In genomic region chr12:12182926-12183325, GRCh38 we compare ENCODE assay signal across 11 cellular contexts.
A peak's percentile ranks its signal among the peaks of the same experiment; 100 is the strongest.
DNase-seq lines count a peak whose midpoint lies in the region; ATAC-seq, FAIRE-seq and TF ChIP-seq lines count a peak whose summit lies in the region.
"Had no signal": no experiment of that assay in that cellular context is flagged by ENCODE, and none has a peak within 500 bp of the region (broad histone marks: within the 10 kb centered on the region; RNA-seq: fewer than 3 reads in every experiment).

No MANE protein-coding gene starts in this region.

- no peak overlapping the region for H3K4me3 Mint-ChIP-seq in activated naive CD8-positive, alpha-beta T cell treated with anti-CD3 and anti-CD28 coated beads, Interleukin-2, amount 50 U/mL, for 24 hours
- H3K4me3 Mint-ChIP-seq: central memory CD8-positive, alpha-beta T cell had no signal

- H3K79me2 ChIP-seq in mammary epithelial cell (ENCODE audit: insufficient read depth, low read length) (no peaks in the 10 kb centered on the region), smooth muscle cell (ENCODE audit: low read depth) (peaks cover under 1% of the 10 kb centered on the region)

- H4K20me1 ChIP-seq in mammary epithelial cell (ENCODE audit: insufficient read depth, low read length) (no peaks in the 10 kb centered on the region), smooth muscle cell (ENCODE audit: low read depth) (peaks cover 43% of the 10 kb centered on the region)

- POLR2A ChIA-PET in A549 (lab: Yijun Ruan, JAX) = no interaction called here

- H3K9me3 ChIP-seq in A549 = no peaks in the 10 kb centered on the region
- no peaks in the 10 kb centered on the region for H3K9me3 ChIP-seq in MG63
- no peaks in the 10 kb centered on the region for H3K9me3 ChIP-seq in mammary epithelial cell (replicated peaks; ENCODE audit: insufficient read depth, low read length)
- no peaks in the 10 kb centered on the region for H3K9me3 ChIP-seq in mesenchymal stem cell (ENCODE audit: control insufficient read depth, low read length)
- no peaks in the 10 kb centered on the region for H3K9me3 ChIP-seq in smooth muscle cell (replicated peaks; ENCODE audit: low read depth)

- H3K9ac ChIP-seq in mammary epithelial cell (ENCODE audit: insufficient read depth, low read length) = no peak overlapping the region
- H3K9ac ChIP-seq in mesenchymal stem cell (ENCODE audit: low read length) = peak overlapping the region; percentile 13
- no peak overlapping the region for H3K9ac ChIP-seq in smooth muscle cell (ENCODE audit: low read depth)

- H3K27ac ChIP-seq in A549 (peak overlapping the region in 1 of 2 experiments; percentile 23; a peak in 2 of 6 replicates), mammary epithelial cell (ENCODE audit: insufficient read depth, low read depth, low read length) (no peak overlapping the region), mesenchymal stem cell (ENCODE audit: low read length, poor library complexity, severe bottlenecking) (no peak overlapping the region), smooth muscle cell (ENCODE audit: low read depth) (no peak overlapping the region)

- TF ChIP-seq CTCF in A549 (IDR thresholded peaks at IDR 0.05) (no peak), mammary epithelial cell (conservative IDR thresholded peaks at IDR 0.05 in 1 of 2, IDR thresholded peaks at IDR 0.05 in 1 of 2; ENCODE audit: extremely low read depth in 1 of 2, insufficient read depth in 1 of 2, low read depth in 1 of 2, low read length in 2 of 2) (no peak), smooth muscle cell (IDR thresholded peaks at IDR 0.05; ENCODE audit: borderline replicate concordance, insufficient read depth, poor library complexity, severe bottlenecking) (no peak)

- H3K27me3 ChIP-seq in MG63 = no peaks in the 10 kb centered on the region
- H3K27me3 ChIP-seq in mammary epithelial cell (ENCODE audit: insufficient read depth, low read length) = no peaks in the 10 kb centered on the region
- no peaks in the 10 kb centered on the region for H3K27me3 ChIP-seq in mesenchymal stem cell (ENCODE audit: control insufficient read depth in 1 of 2, insufficient read depth in 1 of 2, low read length in 2 of 2)
- H3K27me3 ChIP-seq in smooth muscle cell (ENCODE audit: low read depth) = no peaks in the 10 kb centered on the region

- ATAC-seq in A549 = peak in 1 of 2 experiments; percentile 37; a peak in 2 of 6 replicates
- ATAC-seq in activated naive CD8-positive, alpha-beta T cell treated with anti-CD3 and anti-CD28 coated beads, Interleukin-2, amount 50 U/mL, for 24 hours = no peak

- H3K27ac Mint-ChIP-seq in activated naive CD8-positive, alpha-beta T cell treated with anti-CD3 and anti-CD28 coated beads, Interleukin-2, amount 50 U/mL, for 24 hours = no peak overlapping the region

- no peak overlapping the region for H4K91ac ChIP-seq in mesenchymal stem cell (ENCODE audit: low read length)

- H2BK15ac ChIP-seq in mesenchymal stem cell (ENCODE audit: low read depth, poor library complexity, severe bottlenecking) = no peak overlapping the region

- H3K27me3 Mint-ChIP-seq in activated naive CD8-positive, alpha-beta T cell treated with anti-CD3 and anti-CD28 coated beads, Interleukin-2, amount 50 U/mL, for 24 hours = peaks cover 15% of the 10 kb centered on the region

- H2BK12ac ChIP-seq in mesenchymal stem cell (ENCODE audit: low read length in 2 of 2) = no peak overlapping the region

- no peak for DNase-seq in A549 (ENCODE audit: low read depth in 1 of 2, low spot score in 1 of 2)
- peak; percentile 66 for DNase-seq in MG63
- DNase-seq in mammary epithelial cell = peak; percentile 15
- DNase-seq in mesenchymal stem cell = peak; percentile 44
- no peak for DNase-seq in activated effector memory CD4-positive, alpha-beta T cell treated with anti-CD3 and anti-CD28 coated beads, Interleukin-2, amount 50 U/mL, for 16 hours
- DNase-seq in activated naive CD8-positive, alpha-beta T cell treated with anti-CD3 and anti-CD28 coated beads, Interleukin-2, amount 50 U/mL, for 24 hours = no peak
- DNase-seq in NCI-H2171 treated with DMSO at 0.1 percent for 48 hours (lab: John Stamatoyannopoulos, UW) = no peak
- no peak for DNase-seq in smooth muscle cell (lab: John Stamatoyannopoulos, UW; ENCODE audit: unreplicated experiment)
- DNase-seq: activated CD8-positive, alpha-beta memory T cell treated with anti-CD3 and anti-CD28 coated beads, Interleukin-2, amount 50 U/mL, for 48 hours; NCI-H1436 treated with DMSO at 0.1 percent for 48 hours had no signal

- H3K36me3 ChIP-seq in MG63 = peaks cover 13% of the 10 kb centered on the region
- H3K36me3 ChIP-seq in mammary epithelial cell (ENCODE audit: insufficient read depth, low read length) = peaks cover 3% of the 10 kb centered on the region
- H3K36me3 ChIP-seq in mesenchymal stem cell (ENCODE audit: control insufficient read depth in 1 of 2, insufficient read depth in 2 of 2, low read depth in 1 of 2, low read length in 2 of 2) = peaks cover 0 to 4% of the 10 kb centered on the region in 2 experiments
- H3K36me3 ChIP-seq in smooth muscle cell (ENCODE audit: low read depth) = no peaks in the 10 kb centered on the region

- peaks cover 60% of the 10 kb centered on the region for H3K4me1 ChIP-seq in A549
- peaks cover 15% of the 10 kb centered on the region for H3K4me1 ChIP-seq in mammary epithelial cell (ENCODE audit: insufficient read depth, low read length)
- no peaks in the 10 kb centered on the region for H3K4me1 ChIP-seq in mesenchymal stem cell (ENCODE audit: control insufficient read depth, insufficient read depth, low read depth, low read length)
- peaks cover 7% of the 10 kb centered on the region for H3K4me1 ChIP-seq in smooth muscle cell (ENCODE audit: low read depth)

- H3K9me3 Mint-ChIP-seq in activated naive CD8-positive, alpha-beta T cell treated with anti-CD3 and anti-CD28 coated beads, Interleukin-2, amount 50 U/mL, for 24 hours = no peaks in the 10 kb centered on the region
- H3K9me3 Mint-ChIP-seq: central memory CD8-positive, alpha-beta T cell had no signal

- H3K4me2 ChIP-seq in A549 (peak overlapping the region; percentile 23), mammary epithelial cell (ENCODE audit: insufficient read depth, low read depth, low read length) (no peak overlapping the region), mesenchymal stem cell (ENCODE audit: low read length, poor library complexity, severe bottlenecking) (no peak overlapping the region), smooth muscle cell (no peak overlapping the region)

- H3K18ac ChIP-seq in mesenchymal stem cell (ENCODE audit: low read depth in 1 of 2, low read length in 2 of 2) = no peak overlapping the region

- intact Hi-C loops in mammary epithelial cell (cut with micrococcal nuclease) = no loop called here

- FAIRE-seq in A549 (lab: Jason Lieb, UNC) = no peak

- H2BK120ac ChIP-seq in mesenchymal stem cell (ENCODE audit: low read depth, low read length) = no peak overlapping the region

- no peak for TF ChIP-seq POLR2A in A549 (IDR thresholded peaks at IDR 0.05; ENCODE audit: low read length)

- H3K14ac ChIP-seq in mesenchymal stem cell (ENCODE audit: low read length in 2 of 2) = no peak overlapping the region

- H2BK5ac ChIP-seq in mesenchymal stem cell (ENCODE audit: low read depth, low read length, poor library complexity, severe bottlenecking) = no peak overlapping the region

- no TSS peak for BruUV-seq in mammary epithelial cell (replicated peaks; lab: Mats Ljungman, UMichigan)

- TF ChIP-seq EP300 in A549 (IDR thresholded peaks at IDR 0.05) = no peak

- H3K36me3 Mint-ChIP-seq in activated naive CD8-positive, alpha-beta T cell treated with anti-CD3 and anti-CD28 coated beads, Interleukin-2, amount 50 U/mL, for 24 hours (ENCODE audit: low read depth) = peaks cover 3% of the 10 kb centered on the region

- no peak overlapping the region for H2AK5ac ChIP-seq in mesenchymal stem cell (ENCODE audit: low read length, severe bottlenecking)

- no peak for TF ChIP-seq RAD21 in A549 (conservative IDR thresholded peaks at IDR 0.05 in 1 of 2, IDR thresholded peaks at IDR 0.05 in 1 of 2)

- CTCF ChIA-PET in A549 (lab: Yijun Ruan, JAX) (interaction anchor here (0.9 to 1.9 kb wide), 5 partner anchors 15 to 84 kb away, joined by 3 to 6 read pairs (median 3); partner anchors contain the start of gene LRP6), mammary epithelial cell (lab: Charles Lee; ENCODE audit: low non-redundant PET) (no interaction called here)

- in situ Hi-C loops in mammary epithelial cell (cut with MboI; ENCODE audit: low sequenced_read_pairs in 2 of 2) = no loop called here

- H3K4ac ChIP-seq in mesenchymal stem cell (ENCODE audit: low read depth in 1 of 2, low read length in 2 of 2) = no peak overlapping the region

- no peak overlapping the region for H4K8ac ChIP-seq in mesenchymal stem cell (ENCODE audit: low read length)

- H2AFZ ChIP-seq in mammary epithelial cell (ENCODE audit: low read depth, low read length) (no peak overlapping the region), mesenchymal stem cell (ENCODE audit: low read depth, low read length) (no peak overlapping the region), smooth muscle cell (ENCODE audit: low read depth) (no peak overlapping the region)

- H3K23ac ChIP-seq in mesenchymal stem cell (ENCODE audit: low read length in 2 of 2) = no peak overlapping the region

- dilution Hi-C loops in mammary epithelial cell (cut with HindIII; ENCODE audit: low sequenced_read_pairs) = no loop called here

- no peaks in the 10 kb centered on the region for H3K4me1 Mint-ChIP-seq in activated naive CD8-positive, alpha-beta T cell treated with anti-CD3 and anti-CD28 coated beads, Interleukin-2, amount 50 U/mL, for 24 hours
- H3K4me1 Mint-ChIP-seq: central memory CD8-positive, alpha-beta T cell had no signal

- no peak overlapping the region for H3K4me3 ChIP-seq in A549
- no peak overlapping the region for H3K4me3 ChIP-seq in MG63
- no peak overlapping the region for H3K4me3 ChIP-seq in mammary epithelial cell (replicated peaks in 1 of 3; ENCODE audit: insufficient read depth in 1 of 3, low read depth in 2 of 3, low read length in 3 of 3)
- no peak overlapping the region for H3K4me3 ChIP-seq in mesenchymal stem cell (ENCODE audit: insufficient read depth in 1 of 2, low read depth in 1 of 2, low read length in 2 of 2)
- H3K4me3 ChIP-seq in smooth muscle cell = no peak overlapping the region

- no peaks in the 10 kb centered on the region for H3F3A ChIP-seq in smooth muscle cell (ENCODE audit: low read depth)

- H3K79me1 ChIP-seq in mesenchymal stem cell (replicated peaks; ENCODE audit: low read length, poor library complexity, severe bottlenecking) = peaks cover 17% of the 10 kb centered on the region

TF ChIP-seq in A549, 52 proteins besides CTCF, POLR2A, EP300 and RAD21 (continues in another document):
- TF ChIP-seq CHD2 (IDR thresholded peaks at IDR 0.05; ENCODE audit: low read length, partially characterized antibody) (no peak), CBX2 (IDR thresholded peaks at IDR 0.05; ENCODE audit: borderline replicate concordance, low read depth) (no peak), ZNF302 (CRISPR knock-in tag; IDR thresholded peaks at IDR 0.05) (no peak), SREBF2 (IDR thresholded peaks at IDR 0.05) (no peak)
- TF ChIP-seq, protein P1, sequence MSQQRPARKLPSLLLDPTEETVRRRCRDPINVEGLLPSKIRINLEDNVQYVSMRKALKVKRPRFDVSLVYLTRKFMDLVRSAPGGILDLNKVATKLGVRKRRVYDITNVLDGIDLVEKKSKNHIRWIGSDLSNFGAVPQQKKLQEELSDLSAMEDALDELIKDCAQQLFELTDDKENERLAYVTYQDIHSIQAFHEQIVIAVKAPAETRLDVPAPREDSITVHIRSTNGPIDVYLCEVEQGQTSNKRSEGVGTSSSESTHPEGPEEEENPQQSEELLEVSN (IDR thresholded peaks at IDR 0.05; ENCODE audit: borderline replicate concordance, low read depth) = no peak

Comparison
In these comparisons a context has a peak if more than half of its experiments do, and no peak if none do; other contexts are left out.
1. DNase-seq: peak in MG63 (single experiment), mammary epithelial cell (single experiment) and mesenchymal stem cell (single experiment); none in A549 (0 of 2), activated effector memory CD4-positive, alpha-beta T cell treated with anti-CD3 and anti-CD28 coated beads, Interleukin-2, amount 50 U/mL, for 16 hours (single experiment), activated naive CD8-positive, alpha-beta T cell treated with anti-CD3 and anti-CD28 coated beads, Interleukin-2, amount 50 U/mL, for 24 hours (single experiment), NCI-H2171 treated with DMSO at 0.1 percent for 48 hours (single experiment) and smooth muscle cell (single experiment).